ENCODE assay signal across 11 cellular contexts in the genomic region with DNA sequence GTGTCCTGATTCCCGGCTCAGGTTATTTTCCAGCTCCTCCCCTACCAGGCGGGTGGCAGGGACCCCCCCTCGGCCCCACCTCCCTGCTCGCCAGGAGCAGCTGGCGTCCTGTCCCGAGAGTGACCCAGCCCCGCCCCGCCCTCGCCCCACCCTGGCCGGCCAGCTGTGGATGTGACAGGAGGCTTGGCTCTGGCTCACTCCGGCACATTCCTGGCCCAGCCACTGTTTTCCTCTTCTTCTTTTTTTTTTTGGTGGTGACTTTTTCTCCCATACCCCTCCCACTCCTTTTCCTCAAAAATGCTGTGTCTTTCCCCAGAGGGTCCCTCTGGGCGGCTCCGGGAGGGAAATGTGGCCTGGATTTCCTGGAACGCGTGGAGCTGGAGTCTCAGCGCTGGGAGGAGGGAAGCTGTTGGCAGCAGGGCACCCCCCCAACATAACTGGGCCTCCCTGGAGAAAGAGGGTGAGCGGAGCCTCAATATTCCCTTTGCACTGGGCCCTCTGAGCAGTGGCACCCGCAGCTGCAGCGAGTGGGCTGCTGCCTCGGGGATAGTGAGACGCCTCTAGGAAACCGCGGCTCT. TPM values are rescaled to one million over a fixed set of nuclear protein-coding genes. Genes with fewer than 3 reads are reported as not detected.
DNase-seq lines count a peak whose midpoint lies in the region; ATAC-seq and TF ChIP-seq lines count a peak whose summit lies in the region.
"Had no signal": no experiment of that assay in that cellular context is flagged by ENCODE, and none has a peak within 500 bp of the region (broad histone marks: within the 10 kb centered on the region; RNA-seq: fewer than 3 reads in every experiment).

No MANE protein-coding gene starts in this region.

- H3K9me3 Mint-ChIP-seq in natural killer cell treated with Interleukin-12 subunit alpha and Interleukin-12 subunit beta and Interleukin-15 and Interleukin-18, amount 100 ng/mL, for 72 hours = no peaks in the 10 kb centered on the region
- H3K9me3 Mint-ChIP-seq: activated naive CD4-positive, alpha-beta T cell treated with anti-CD3 and anti-CD28 coated beads, Interleukin-2, amount 50 U/mL, for 72 hours; natural killer cell had no signal

- no peak for TF ChIP-seq POLR2A in adrenal gland (IDR thresholded peaks at IDR 0.05)

- intact Hi-C loops in adrenal gland (cut with DNase I) = no loop called here

- peak; percentile 46 to 76 (median 60) for DNase-seq in adrenal gland
- peak; percentile 40 for DNase-seq in hepatic stellate cell (ENCODE audit: low spot score)
- no peak for DNase-seq in GDM1 (lab: John Stamatoyannopoulos, UW)
- no peak for DNase-seq in natural killer cell treated with Interleukin-12 subunit alpha and Interleukin-12 subunit beta and Interleukin-15 and Interleukin-18, amount 100 ng/mL, for 72 hours (ENCODE audit: low spot score)
- DNase-seq: natural killer cell, NCI-H510A had no signal

- H3K4me3 Mint-ChIP-seq in natural killer cell treated with Interleukin-12 subunit alpha and Interleukin-12 subunit beta and Interleukin-15 and Interleukin-18, amount 100 ng/mL, for 72 hours = no peak overlapping the region
- H3K4me3 Mint-ChIP-seq: natural killer cell had no signal

- no peaks in the 10 kb centered on the region for H3K36me3 Mint-ChIP-seq in natural killer cell treated with Interleukin-12 subunit alpha and Interleukin-12 subunit beta and Interleukin-15 and Interleukin-18, amount 100 ng/mL, for 72 hours
- H3K36me3 Mint-ChIP-seq: activated naive CD4-positive, alpha-beta T cell treated with anti-CD3 and anti-CD28 coated beads, Interleukin-2, amount 50 U/mL, for 72 hours; natural killer cell had no signal

- H3K4me3 ChIP-seq in HEK293 (ENCODE audit: low read depth, low read length) (no peak overlapping the region), adrenal gland (no peak overlapping the region), skeletal muscle satellite cell (ENCODE audit: low read length) (no peak overlapping the region)

- CTCF ChIA-PET in HEK293 (lab: Yijun Ruan, JAX) = interaction anchor here (0.5 to 4.4 kb wide), 6 partner anchors 9 to 96 kb away, joined by 3 to 20 read pairs (median 6); no protein-coding TSS in a partner anchor

- no peaks in the 10 kb centered on the region for H3K9me3 ChIP-seq in HEK293 (ENCODE audit: control insufficient read depth, insufficient read depth, low read depth, low read length)
- H3K9me3 ChIP-seq in adrenal gland (replicated peaks in 1 of 3) = no peaks in the 10 kb centered on the region
- H3K9me3 ChIP-seq in skeletal muscle satellite cell (replicated peaks; ENCODE audit: low read length) = no peaks in the 10 kb centered on the region

- ATAC-seq in natural killer cell treated with Interleukin-12 subunit alpha and Interleukin-12 subunit beta and Interleukin-15 and Interleukin-18, amount 100 ng/mL, for 72 hours = no peak
- ATAC-seq in GM19397 (IDR thresholded peaks at IDR 0.05; ENCODE audit: unreplicated experiment) = no peak
- ATAC-seq in HG03571 (IDR thresholded peaks at IDR 0.05; ENCODE audit: unreplicated experiment) = no peak
- ATAC-seq: activated naive CD4-positive, alpha-beta T cell treated with anti-CD3 and anti-CD28 coated beads, Interleukin-2, amount 50 U/mL, for 72 hours; natural killer cell had no signal

- no peaks in the 10 kb centered on the region for H3K4me1 ChIP-seq in HEK293 (ENCODE audit: control insufficient read depth, insufficient read depth, low read length)
- no peaks in the 10 kb centered on the region for H3K4me1 ChIP-seq in adrenal gland (replicated peaks in 1 of 2)
- peaks cover 8% of the 10 kb centered on the region for H3K4me1 ChIP-seq in skeletal muscle satellite cell (ENCODE audit: control insufficient read depth, insufficient read depth, low read length)

- no peak overlapping the region for H3K27ac Mint-ChIP-seq in natural killer cell treated with Interleukin-12 subunit alpha and Interleukin-12 subunit beta and Interleukin-15 and Interleukin-18, amount 100 ng/mL, for 72 hours
- H3K27ac Mint-ChIP-seq: natural killer cell had no signal

- POLR2A ChIA-PET in HEK293 (lab: Yijun Ruan, JAX) = no interaction called here

- peaks cover 31% of the 10 kb centered on the region for H3K27me3 ChIP-seq in adrenal gland
- peaks cover 63% of the 10 kb centered on the region for H3K27me3 ChIP-seq in skeletal muscle satellite cell (ENCODE audit: control insufficient read depth, insufficient read depth, low read length)

- no peak for TF ChIP-seq CTCF in HEK293 (tag by site-specific recombination; IDR thresholded peaks at IDR 0.05)
- TF ChIP-seq CTCF in adrenal gland (IDR thresholded peaks at IDR 0.05) = no peak

- WGBS in adrenal gland, 4 donors = 14 to 24% (median 19%) methylated on average over 14 to 23 of the region's 23 CpGs

- peaks cover 28 to 39% of the 10 kb centered on the region in 2 donors for H3K27me3 Mint-ChIP-seq in natural killer cell treated with Interleukin-12 subunit alpha and Interleukin-12 subunit beta and Interleukin-15 and Interleukin-18, amount 100 ng/mL, for 72 hours

- no peaks in the 10 kb centered on the region for H3K4me1 Mint-ChIP-seq in natural killer cell treated with Interleukin-12 subunit alpha and Interleukin-12 subunit beta and Interleukin-15 and Interleukin-18, amount 100 ng/mL, for 72 hours (ENCODE audit: low read depth in 2 of 2)
- H3K4me1 Mint-ChIP-seq: natural killer cell had no signal

- peak overlapping the region; percentile 29 for H3K4me2 ChIP-seq in skeletal muscle satellite cell (ENCODE audit: low read length)

- H3K9ac ChIP-seq in skeletal muscle satellite cell (ENCODE audit: low read depth, low read length) = no peak overlapping the region

- H3K36me3 ChIP-seq in HEK293 (ENCODE audit: control insufficient read depth in 2 of 2, insufficient read depth in 1 of 2, low read length in 2 of 2) = no peaks in the 10 kb centered on the region
- no peaks in the 10 kb centered on the region for H3K36me3 ChIP-seq in adrenal gland (replicated peaks in 1 of 2)
- H3K36me3 ChIP-seq in skeletal muscle satellite cell (ENCODE audit: insufficient read depth, low read length) = no peaks in the 10 kb centered on the region

- H3K27ac ChIP-seq in HEK293 (ENCODE audit: extremely low read depth, low read depth, low read length) (no peak overlapping the region), adrenal gland (peak overlapping the region in 1 of 5 donors; percentile 55)

TF ChIP-seq in HEK293, 187 proteins besides CTCF, POLR2A, EP300 and RAD21:
- TF ChIP-seq ZNF16 (tag by site-specific recombination; IDR thresholded peaks at IDR 0.05; ENCODE audit: low read depth) (no peak), ZNF239 (tag by site-specific recombination; IDR thresholded peaks at IDR 0.05) (no peak), ZBTB7A (tag by site-specific recombination; IDR thresholded peaks at IDR 0.05; ENCODE audit: low read depth) (no peak), ZNF585B (tag by site-specific recombination; IDR thresholded peaks at IDR 0.05) (no peak), KLF1 (tag by site-specific recombination; IDR thresholded peaks at IDR 0.05) (peak; percentile 92)
- TF ChIP-seq, protein P1, sequence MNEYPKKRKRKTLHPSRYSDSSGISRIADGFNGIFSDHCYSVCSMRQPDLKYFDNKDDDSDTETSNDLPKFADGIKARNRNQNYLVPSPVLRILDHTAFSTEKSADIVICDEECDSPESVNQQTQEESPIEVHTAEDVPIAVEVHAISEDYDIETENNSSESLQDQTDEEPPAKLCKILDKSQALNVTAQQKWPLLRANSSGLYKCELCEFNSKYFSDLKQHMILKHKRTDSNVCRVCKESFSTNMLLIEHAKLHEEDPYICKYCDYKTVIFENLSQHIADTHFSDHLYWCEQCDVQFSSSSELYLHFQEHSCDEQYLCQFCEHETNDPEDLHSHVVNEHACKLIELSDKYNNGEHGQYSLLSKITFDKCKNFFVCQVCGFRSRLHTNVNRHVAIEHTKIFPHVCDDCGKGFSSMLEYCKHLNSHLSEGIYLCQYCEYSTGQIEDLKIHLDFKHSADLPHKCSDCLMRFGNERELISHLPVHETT (tag by site-specific recombination; IDR thresholded peaks at IDR 0.05) = no peak

RNA-seq across cellular contexts. Expression of a gene that starts 28.3 kb away (rescaled TPM):
- 100 to 1,000 TPM in 4 of 8 donors, 10 to 100 TPM in 4; 61.9 to 120 (median 94.1) TPM for total RNA-seq in adrenal gland
- polyA plus RNA-seq in adrenal gland = 100 to 1,000 TPM in 1 of 3 donors, 10 to 100 TPM in 2; 18.9 to 192 (median 22.7) TPM
- total RNA-seq in skeletal muscle satellite cell (2012; rRNA removed) = 102 and 116 TPM in 2 replicates
- total RNA-seq in natural killer cell treated with Interleukin-12 subunit alpha and Interleukin-12 subunit beta and Interleukin-15 and Interleukin-18, amount 100 ng/mL, for 72 hours = 100 to 1,000 TPM; 134 to 163 TPM

RNA-seq across cellular contexts. Expression of a gene that starts 38.3 kb away (rescaled TPM):
- total RNA-seq in adrenal gland = 1 to 10 TPM in 4 of 8 donors, under 1 TPM in 4; 0.37 to 2.2 (median 0.96) TPM
- 1 to 10 TPM in 2 of 3 donors, under 1 TPM in 1; 0.31 to 3.0 (median 2.7) TPM for polyA plus RNA-seq in adrenal gland
- not detected in 2 replicates for total RNA-seq in skeletal muscle satellite cell (2012; rRNA removed)
- under 1 TPM in 1 of 2 donors, not detected in 1; 0.36 TPM for total RNA-seq in natural killer cell treated with Interleukin-12 subunit alpha and Interleukin-12 subunit beta and Interleukin-15 and Interleukin-18, amount 100 ng/mL, for 72 hours

Comparison
In these comparisons a context has a peak if more than half of its experiments do, and no peak if none do; other contexts are left out.
1. DNase-seq: peak in adrenal gland (7 of 7) and hepatic stellate cell (single experiment); none in GDM1 (single experiment) and natural killer cell treated with Interleukin-12 subunit alpha and Interleukin-12 subunit beta and Interleukin-15 and Interleukin-18, amount 100 ng/mL, for 72 hours (single experiment).